In the genomic region with DNA sequence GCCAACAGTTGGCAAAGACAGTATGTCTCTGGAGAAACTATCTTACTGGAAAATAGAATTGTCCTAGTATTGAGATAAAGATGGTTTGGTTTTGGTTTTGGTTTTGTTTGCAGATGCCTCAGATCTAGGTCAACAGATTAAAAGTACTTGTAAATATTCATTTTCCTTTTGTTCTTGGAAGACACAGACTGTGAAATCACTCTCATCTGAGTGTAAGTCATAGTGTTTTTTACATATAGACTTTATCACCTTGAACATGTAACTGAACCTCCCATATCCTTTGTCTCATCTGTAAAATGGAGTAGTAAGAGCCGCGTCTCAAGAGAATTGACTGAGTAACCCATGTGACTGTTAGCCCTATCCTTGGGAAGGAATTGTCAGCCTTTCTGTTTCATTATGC, we compare ENCODE assay signal across 14 cellular contexts. TPM values are rescaled to one million over a fixed set of nuclear protein-coding genes. Genes with fewer than 3 reads are reported as not detected.
DNase-seq lines count a peak whose midpoint lies in the region; ATAC-seq and TF ChIP-seq lines count a peak whose summit lies in the region.
"Had no signal": no experiment of that assay in that cellular context is flagged by ENCODE, and none has a peak within 500 bp of the region (broad histone marks: within the 10 kb centered on the region; RNA-seq: fewer than 3 reads in every experiment).

No MANE protein-coding gene starts in this region.

- H3K4me3 ChIP-seq in BLaER1 treated with 17β-estradiol and CSF1 and Interleukin-3, amounts not matched to agents 10 nM and 100 nM: no peak overlapping the region
- peak overlapping the region in 1 of 2 donors; percentile 32 for H3K4me3 ChIP-seq in CD4-positive, alpha-beta memory T cell (ENCODE audit: low read length in 2 of 2)

- no peaks in the 10 kb centered on the region for H3K9me3 ChIP-seq in BLaER1 treated with 17β-estradiol and CSF1 and Interleukin-3, amounts not matched to agents 10 nM and 100 nM (replicated peaks in 1 of 11)
- no peaks in the 10 kb centered on the region for H3K9me3 ChIP-seq in CD4-positive, alpha-beta memory T cell (ENCODE audit: control insufficient read depth in 1 of 2, low read length in 2 of 2)

- in situ Hi-C loops in GM13976 (cut with MboI; ENCODE audit: low sequenced_read_pairs, unreplicated experiment): loop anchor here (10.0 kb wide), 1 partner anchor 575 kb away; no protein-coding TSS in a partner anchor

- H3K27ac ChIP-seq in BLaER1 treated with 17β-estradiol and CSF1 and Interleukin-3, amounts not matched to agents 10 nM and 100 nM: peak overlapping the region in 6 of 11 experiments; percentile 3 to 45 (median 20); a peak in 6 of 22 replicates
- H3K27ac ChIP-seq in CD4-positive, alpha-beta memory T cell (ENCODE audit: low read depth, low read length): peak overlapping the region; percentile 27
- H3K27ac ChIP-seq: brain microvascular endothelial cell had no signal

- peak overlapping the region; percentile 33 to 88 (median 78) for H3K4me3 Mint-ChIP-seq in CD4-positive, alpha-beta memory T cell
- H3K4me3 Mint-ChIP-seq in activated CD8-positive, alpha-beta T cell treated with anti-CD3 and anti-CD28 coated beads for 36 hours: peak overlapping the region; percentile 10
- H3K4me3 Mint-ChIP-seq in mesothelial cell of epicardium: no peak overlapping the region

- no peaks in the 10 kb centered on the region for H3K9me3 Mint-ChIP-seq in CD4-positive, alpha-beta memory T cell
- H3K9me3 Mint-ChIP-seq in activated CD8-positive, alpha-beta T cell treated with anti-CD3 and anti-CD28 coated beads for 36 hours: no peaks in the 10 kb centered on the region
- H3K9me3 Mint-ChIP-seq in mesothelial cell of epicardium: no peaks in the 10 kb centered on the region

- H3K9ac ChIP-seq in BLaER1 treated with 17β-estradiol and CSF1 and Interleukin-3, amounts not matched to agents 10 nM and 100 nM: no peak overlapping the region

- intact Hi-C loops in CD4-positive, alpha-beta memory T cell (cut with micrococcal nuclease): loop anchor here (5.0 kb wide), 2 partner anchors 32 to 577 kb away; a partner anchor contains a TSS
- intact Hi-C loops in activated CD8-positive, alpha-beta T cell treated with anti-CD3 and anti-CD28 coated beads for 36 hours (cut with micrococcal nuclease): no loop called here

- peaks cover 0 to 43% (median 22%) of the 10 kb centered on the region in 11 experiments; a peak in 9 of 22 replicates for H3K36me3 ChIP-seq in BLaER1 treated with 17β-estradiol and CSF1 and Interleukin-3, amounts not matched to agents 10 nM and 100 nM
- H3K36me3 ChIP-seq in CD4-positive, alpha-beta memory T cell (ENCODE audit: insufficient read depth, low read length): no peaks in the 10 kb centered on the region
- H3K36me3 ChIP-seq: brain microvascular endothelial cell had no signal

- no peak for TF ChIP-seq CTCF in activated CD8-positive, alpha-beta T cell treated with anti-CD3 and anti-CD28 coated beads for 36 hours (IDR thresholded peaks at IDR 0.05)
- no peak for TF ChIP-seq CTCF in mesothelial cell of epicardium (IDR thresholded peaks at IDR 0.05; ENCODE audit: unreplicated experiment)
- TF ChIP-seq CTCF in GM13976 (IDR thresholded peaks at IDR 0.05; ENCODE audit: borderline replicate concordance, control extremely low read depth, extremely low read depth, insufficient read depth, missing control alignments): no peak

- DNase-seq in CD4-positive, alpha-beta memory T cell: peak in 4 of 5 donors; percentile 22 to 61 (median 30)
- no peak for DNase-seq in activated CD8-positive, alpha-beta T cell treated with anti-CD3 and anti-CD28 coated beads for 36 hours
- DNase-seq in mesothelial cell of epicardium (ENCODE audit: low spot score in 2 of 2, unreplicated experiment in 2 of 2) (no peak), kidney glomerular epithelial cell (lab: John Stamatoyannopoulos, UW) (no peak), SIG-M5 treated with dmso at 0.1 percent for 504 hours (lab: John Stamatoyannopoulos, UW; ENCODE audit: unreplicated experiment) (no peak), GM13976 (ENCODE audit: low spot score) (no peak)
- DNase-seq: activated CD4-positive, alpha-beta T cell treated with anti-CD3 and anti-CD28 coated beads for 4 hours; activated effector memory CD4-positive, alpha-beta T cell treated with Interleukin-2 at 50 U/mL for 16 hours; brain microvascular endothelial cell; DMS79 treated with DMSO at 0.1 percent for 48 hours; NCI-H146; stimulated activated CD4-positive, alpha-beta T cell treated with anti-CD3 and anti-CD28 coated beads, Interleukin-2, amount 100 ng/mL, for 48 hours had no signal

- peak; percentile 51 for ATAC-seq in activated CD8-positive, alpha-beta T cell treated with anti-CD3 and anti-CD28 coated beads for 36 hours
- ATAC-seq: Right ventricle myocardium inferior had no signal

- H3K27me3 Mint-ChIP-seq in CD4-positive, alpha-beta memory T cell: no peaks in the 10 kb centered on the region
- H3K27me3 Mint-ChIP-seq in activated CD8-positive, alpha-beta T cell treated with anti-CD3 and anti-CD28 coated beads for 36 hours: no peaks in the 10 kb centered on the region
- H3K27me3 Mint-ChIP-seq in mesothelial cell of epicardium (ENCODE audit: low read depth): no peaks in the 10 kb centered on the region

- peak overlapping the region; percentile 72 to 94 (median 82) for H3K27ac Mint-ChIP-seq in CD4-positive, alpha-beta memory T cell
- peak overlapping the region; percentile 50 for H3K27ac Mint-ChIP-seq in activated CD8-positive, alpha-beta T cell treated with anti-CD3 and anti-CD28 coated beads for 36 hours
- peak overlapping the region; percentile 45 for H3K27ac Mint-ChIP-seq in mesothelial cell of epicardium

- H4K20me1 ChIP-seq in BLaER1 treated with 17β-estradiol and CSF1 and Interleukin-3, amounts not matched to agents 10 nM and 100 nM: peaks cover 70 to 100% (median 100%) of the 10 kb centered on the region in 11 experiments

- CTCF ChIA-PET in CD4-positive, alpha-beta memory T cell (lab: Charles Lee; ENCODE audit: partially characterized antibody): no interaction called here
- CTCF ChIA-PET in activated CD8-positive, alpha-beta T cell treated with anti-CD3 and anti-CD28 coated beads for 36 hours (lab: Charles Lee): interaction anchor here (0.6 to 2.1 kb wide), 2 partner anchors 11 to 235 kb away, joined by 5 to 9 read pairs; no protein-coding TSS in a partner anchor

- peaks cover 0 to 3% of the 10 kb centered on the region in 2 donors for H3K36me3 Mint-ChIP-seq in CD4-positive, alpha-beta memory T cell
- H3K36me3 Mint-ChIP-seq in activated CD8-positive, alpha-beta T cell treated with anti-CD3 and anti-CD28 coated beads for 36 hours (ENCODE audit: low read depth): no peaks in the 10 kb centered on the region
- no peaks in the 10 kb centered on the region for H3K36me3 Mint-ChIP-seq in mesothelial cell of epicardium

- H3K27me3 ChIP-seq in BLaER1 treated with 17β-estradiol and CSF1 and Interleukin-3, amounts not matched to agents 10 nM and 100 nM: no peaks in the 10 kb centered on the region
- no peaks in the 10 kb centered on the region for H3K27me3 ChIP-seq in CD4-positive, alpha-beta memory T cell (ENCODE audit: insufficient read depth, low read length)
- H3K27me3 ChIP-seq: brain microvascular endothelial cell had no signal

- H3K4me2 ChIP-seq in BLaER1 treated with 17β-estradiol and CSF1 and Interleukin-3, amounts not matched to agents 10 nM and 100 nM: peak overlapping the region; percentile 67 to 96 (median 79)

- peaks cover 73 to 100% (median 100%) of the 10 kb centered on the region in 10 experiments for H3K4me1 ChIP-seq in BLaER1 treated with 17β-estradiol and CSF1 and Interleukin-3, amounts not matched to agents 10 nM and 100 nM
- peaks cover 100% of the 10 kb centered on the region for H3K4me1 ChIP-seq in CD4-positive, alpha-beta memory T cell (ENCODE audit: insufficient read depth, low read length)

- peaks cover 75 to 97% (median 86%) of the 10 kb centered on the region in 4 donors for H3K4me1 Mint-ChIP-seq in CD4-positive, alpha-beta memory T cell
- peaks cover 69% of the 10 kb centered on the region for H3K4me1 Mint-ChIP-seq in activated CD8-positive, alpha-beta T cell treated with anti-CD3 and anti-CD28 coated beads for 36 hours (ENCODE audit: low read depth)
- peaks cover 59% of the 10 kb centered on the region for H3K4me1 Mint-ChIP-seq in mesothelial cell of epicardium

- POLR2A ChIA-PET in CD4-positive, alpha-beta memory T cell (lab: Charles Lee; ENCODE audit: partially characterized antibody): no interaction called here
- POLR2A ChIA-PET in activated CD8-positive, alpha-beta T cell treated with anti-CD3 and anti-CD28 coated beads for 36 hours (lab: Charles Lee): no interaction called here

RNA-seq across cellular contexts. Expression of a gene that starts 34.3 kb away (rescaled TPM):
- total RNA-seq in CD4-positive, alpha-beta memory T cell: 100 to 1,000 TPM; 139 to 146 TPM
- 10 to 100 TPM; 41.6 to 79.8 TPM for polyA plus RNA-seq in CD4-positive, alpha-beta memory T cell
- 10 to 100 TPM; 16.9 to 17.0 TPM for total RNA-seq in activated CD8-positive, alpha-beta T cell treated with anti-CD3 and anti-CD28 coated beads for 36 hours
- 52.2 to 55.7 TPM (median 54.8 TPM) in 3 replicates for total RNA-seq in mesothelial cell of epicardium

RNA-seq across cellular contexts. Expression of a gene that starts 59.7 kb away (rescaled TPM):
- 1 to 10 TPM; 3.8 to 6.8 TPM for total RNA-seq in CD4-positive, alpha-beta memory T cell
- 10 to 100 TPM in 1 of 2 donors, 1 to 10 TPM in 1; 8.2 to 11.1 TPM for polyA plus RNA-seq in CD4-positive, alpha-beta memory T cell
- 1 to 10 TPM; 8.1 to 9.3 TPM for total RNA-seq in activated CD8-positive, alpha-beta T cell treated with anti-CD3 and anti-CD28 coated beads for 36 hours
- total RNA-seq in mesothelial cell of epicardium: 13.1 to 15.6 TPM (median 15.2 TPM) in 3 replicates

Comparison
In these comparisons a context has a peak if more than half of its experiments do, and no peak if none do; other contexts are left out.
1. DNase-seq: peak in CD4-positive, alpha-beta memory T cell (4 of 5); none in activated CD8-positive, alpha-beta T cell treated with anti-CD3 and anti-CD28 coated beads for 36 hours (single experiment), mesothelial cell of epicardium (0 of 2), kidney glomerular epithelial cell (single experiment), SIG-M5 treated with dmso at 0.1 percent for 504 hours (single experiment) and GM13976 (single experiment).
2. Peak in every context shown above with its lines, with median percentiles within 50 percentile points of each other: H3K27ac Mint-ChIP-seq.